ENCODE assay signal across 8 cellular contexts in genomic region chr22:20858615-20859416, GRCh38. TPM values are rescaled to one million over a fixed set of nuclear protein-coding genes. Genes with fewer than 3 reads are reported as not detected.
DNase-seq lines count a peak whose midpoint lies in the region; ATAC-seq and TF ChIP-seq lines count a peak whose summit lies in the region.

Gene PI4KA (minus strand): TSS chr22:20858811. CDS start chr22:20858725, 86 bp downstream.
Gene SNAP29 (plus strand): TSS chr22:20859007. CDS start chr22:20859111, 104 bp downstream.

- H3K27ac ChIP-seq in KMS-11 (peak within 1 kb of the TSS; percentile 50), Peyer's patch (peak within 1 kb of the TSS; percentile 81 to 96 (median 95)), muscle layer of colon (ENCODE audit: low read depth, low read length) (peak within 1 kb of the TSS; percentile 71)

- H3K9ac ChIP-seq in KMS-11 (peak within 1 kb of the TSS; percentile 76), muscle layer of colon (ENCODE audit: low read length) (peak within 1 kb of the TSS; percentile 57)

- H3K36me3 ChIP-seq in KMS-11 (ENCODE audit: insufficient read depth) (no peaks in the 10 kb centered on the region), Peyer's patch (peaks cover 0 to 4% (median 0%) of the 10 kb centered on the region in 3 donors), muscle layer of colon (ENCODE audit: insufficient read depth, low read length) (no peaks in the 10 kb centered on the region)

- TF ChIP-seq CTCF in KMS-11 (conservative IDR thresholded peaks at IDR 0.05; ENCODE audit: low read depth, low read length), result no peak
- TF ChIP-seq CTCF in Peyer's patch (IDR thresholded peaks at IDR 0.05), result peak in 4 of 6 experiments; percentile 12 to 51 (median 48)

- peak; percentile 65 for DNase-seq in DMS53 treated with DMSO at 0.1 percent for 48 hours (lab: John Stamatoyannopoulos, UW; ENCODE audit: unreplicated experiment)
- DNase-seq in Peyer's patch, result peak; percentile 99 to 100 (median 99)
- DNase-seq in activated T-cell treated with anti-CD3 and anti-CD28 coated beads, Interleukin-2, amount 50 U/mL, for 48 hours, result peak; percentile 98
- peak; percentile 95 to 96 for DNase-seq in stimulated activated CD8-positive, alpha-beta memory T cell treated with anti-CD3 and anti-CD28 coated beads, Interleukin-7, amount 100 ng/mL, for 1 hour (ENCODE audit: low read depth in 2 of 2)

- H2AFZ ChIP-seq in KMS-11 (ENCODE audit: low read depth), result peak within 1 kb of the TSS; percentile 98

- peak within 1 kb of the TSS; percentile 97 for H3K4me2 ChIP-seq in KMS-11

- H3K4me1 ChIP-seq in KMS-11 (ENCODE audit: low read depth, poor library complexity, severe bottlenecking) (peaks cover 18% of the 10 kb centered on the region), Peyer's patch (peaks cover 0 to 30% (median 4%) of the 10 kb centered on the region in 4 donors), muscle layer of colon (ENCODE audit: insufficient read depth, low read length) (peaks cover 23% of the 10 kb centered on the region)

- peaks cover 46% of the 10 kb centered on the region for H3K79me2 ChIP-seq in KMS-11 (ENCODE audit: insufficient read depth, low read depth)

- H3K4me3 ChIP-seq in KMS-11 (IDR thresholded peaks at IDR 0.05; ENCODE audit: insufficient read depth, low read depth, low read length) (peak within 1 kb of the TSS; percentile 34), Peyer's patch (peak within 1 kb of the TSS; percentile 68 to 99 (median 88)), muscle layer of colon (ENCODE audit: low read depth in 1 of 2, low read length in 2 of 2) (peak within 1 kb of the TSS; percentile 67 to 79)

- peaks cover 5% of the 10 kb centered on the region; the same call in 1 of the 2 replicates for H4K20me1 ChIP-seq in KMS-11 (ENCODE audit: insufficient read depth)

- peak; percentile 82 to 94 for TF ChIP-seq POLR2A in Peyer's patch (IDR thresholded peaks at IDR 0.05)

- H3K9me3 ChIP-seq in Peyer's patch, result no peaks in the 10 kb centered on the region
- no peaks in the 10 kb centered on the region for H3K9me3 ChIP-seq in muscle layer of colon (ENCODE audit: low read length)

- H3K27me3 ChIP-seq in KMS-11 (ENCODE audit: insufficient read depth, low read depth) (no peaks in the 10 kb centered on the region), Peyer's patch (no peaks in the 10 kb centered on the region), muscle layer of colon (ENCODE audit: control insufficient read depth in 1 of 2, insufficient read depth in 2 of 2, low read length in 2 of 2) (no peaks in the 10 kb centered on the region)

- ATAC-seq in GM21737 (IDR thresholded peaks at IDR 0.05; ENCODE audit: unreplicated experiment) (peak; percentile 89), esophagus mucosa (peak; percentile 99)

RNA-seq across cellular contexts. Expression of gene PI4KA, which starts in this region (rescaled TPM):
- 100 to 1,000 TPM in 3 of 4 donors, 10 to 100 TPM in 1; 99.7 to 184 (median 161) TPM for total RNA-seq in Peyer's patch
- 28.5 TPM for total RNA-seq in esophagus mucosa

RNA-seq across cellular contexts. Expression of gene SNAP29, which starts in this region (rescaled TPM):
- total RNA-seq in Peyer's patch (10 to 100 TPM; 13.2 to 21.5 (median 18.3) TPM), esophagus mucosa (24.0 TPM)

Comparison
In these comparisons a context has a peak if more than half of its experiments do, and no peak if none do; other contexts are left out.
1. Peak in every context shown above with its lines: DNase-seq, ATAC-seq, H3K4me3 ChIP-seq and H3K27ac ChIP-seq.
2. H3K4me3 ChIP-seq: peak in every context shown above with its lines; median percentile 88 in Peyer's patch; 73 in muscle layer of colon; 34 in KMS-11.